ENCODE assay signal across 19 cellular contexts in genomic region chr2:176461686-176462376, GRCh38.
A peak's percentile ranks its signal among the peaks of the same experiment; 100 is the strongest.
DNase-seq lines count a peak whose midpoint lies in the region; ATAC-seq and TF ChIP-seq lines count a peak whose summit lies in the region.
"Had no signal": no experiment of that assay in that cellular context is flagged by ENCODE, and none has a peak within 500 bp of the region (broad histone marks: within the 10 kb centered on the region; RNA-seq: fewer than 3 reads in every experiment).

No MANE protein-coding gene starts in this region.

- H3K36me3 Mint-ChIP-seq in osteocyte (ENCODE audit: unreplicated experiment): no peaks in the 10 kb centered on the region
- H3K36me3 Mint-ChIP-seq: naive B cell; stimulated activated naive B cell treated with anti-CD40 and anti-IgM and Interleukin-4, amounts not matched to agents 10 μg/mL and 1 μg/mL and 100 μg/mL, for 72 hours had no signal

- H3K4me3 ChIP-seq in HAP-1 (no peak overlapping the region), RWPE2 (ENCODE audit: severe bottlenecking) (no peak overlapping the region), fibroblast of mammary gland (ENCODE audit: control insufficient read depth, low read depth, low read length) (no peak overlapping the region)
- H3K4me3 ChIP-seq: Peyer's patch, vagina had no signal

- H3K9me3 ChIP-seq in HAP-1 (no peaks in the 10 kb centered on the region), RWPE2 (ENCODE audit: severe bottlenecking) (no peaks in the 10 kb centered on the region)
- H3K9me3 ChIP-seq: Peyer's patch, vagina had no signal

- peaks cover 70% of the 10 kb centered on the region for H3K27me3 Mint-ChIP-seq in osteocyte (ENCODE audit: unreplicated experiment)

- peaks cover 82% of the 10 kb centered on the region for H3K27me3 ChIP-seq in HAP-1 (ENCODE audit: low read depth)
- H3K27me3 ChIP-seq in RWPE2 (ENCODE audit: insufficient read depth, poor library complexity, severe bottlenecking): no peaks in the 10 kb centered on the region
- H3K27me3 ChIP-seq: Peyer's patch, vagina had no signal

- no peaks in the 10 kb centered on the region for H3K9me3 Mint-ChIP-seq in osteocyte (ENCODE audit: unreplicated experiment)
- H3K9me3 Mint-ChIP-seq: activated T-cell treated with anti-CD3 and anti-CD28 coated beads, Interleukin-2, amount 50 U/mL, for 4 hours; naive B cell; stimulated activated naive B cell treated with anti-CD40 and anti-IgM and Interleukin-4, amounts not matched to agents 10 μg/mL and 1 μg/mL and 100 μg/mL, for 72 hours had no signal

- no peak overlapping the region for H3K27ac Mint-ChIP-seq in osteocyte (ENCODE audit: unreplicated experiment)
- H3K27ac Mint-ChIP-seq: naive B cell; stimulated activated naive B cell treated with anti-CD40 and anti-IgM and Interleukin-4, amounts not matched to agents 10 μg/mL and 1 μg/mL and 100 μg/mL, for 72 hours had no signal

- H3K36me3 ChIP-seq in HAP-1 (replicated peaks) (no peaks in the 10 kb centered on the region), RWPE2 (ENCODE audit: low read depth) (no peaks in the 10 kb centered on the region)
- H3K36me3 ChIP-seq: Peyer's patch, vagina had no signal

- H3K27ac ChIP-seq in RWPE2 (ENCODE audit: poor library complexity, severe bottlenecking): peak overlapping the region; percentile 56
- H3K27ac ChIP-seq: C4-2B, Peyer's patch, vagina had no signal

- H3K4me1 ChIP-seq in HAP-1 (peaks cover 11% of the 10 kb centered on the region), RWPE2 (ENCODE audit: insufficient read depth, poor library complexity, severe bottlenecking) (peaks cover 25% of the 10 kb centered on the region)
- H3K4me1 ChIP-seq: Peyer's patch, vagina had no signal

- peak; percentile 58 for ATAC-seq in RWPE2 (ENCODE audit: low read depth)
- no peak for ATAC-seq in HG03460 (IDR thresholded peaks at IDR 0.05; ENCODE audit: unreplicated experiment)
- ATAC-seq: activated T-cell treated with anti-CD3 and anti-CD28 coated beads, Interleukin-2, amount 50 U/mL, for 4 hours; stimulated activated naive B cell treated with anti-CD40 and anti-IgM and Interleukin-4, amounts not matched to agents 10 μg/mL and 1 μg/mL and 100 μg/mL, for 72 hours had no signal

- no peak overlapping the region for H3K4me3 Mint-ChIP-seq in osteocyte (ENCODE audit: unreplicated experiment)
- H3K4me3 Mint-ChIP-seq: activated T-cell treated with anti-CD3 and anti-CD28 coated beads, Interleukin-2, amount 50 U/mL, for 4 hours; naive B cell; stimulated activated naive B cell treated with anti-CD40 and anti-IgM and Interleukin-4, amounts not matched to agents 10 μg/mL and 1 μg/mL and 100 μg/mL, for 72 hours had no signal

- H3K4me1 Mint-ChIP-seq in osteocyte (ENCODE audit: unreplicated experiment): no peaks in the 10 kb centered on the region
- H3K4me1 Mint-ChIP-seq: naive B cell; stimulated activated naive B cell treated with anti-CD40 and anti-IgM and Interleukin-4, amounts not matched to agents 10 μg/mL and 1 μg/mL and 100 μg/mL, for 72 hours had no signal

- no peak for TF ChIP-seq CTCF in RWPE2 (IDR thresholded peaks at IDR 0.05; ENCODE audit: poor library complexity, severe bottlenecking)
- TF ChIP-seq CTCF in fibroblast of mammary gland (conservative IDR thresholded peaks at IDR 0.05; ENCODE audit: control insufficient read depth, insufficient read depth, low read depth, low read length): no peak
- TF ChIP-seq CTCF in GM13976 (IDR thresholded peaks at IDR 0.05; ENCODE audit: borderline replicate concordance, control extremely low read depth, extremely low read depth, insufficient read depth, missing control alignments): no peak
- TF ChIP-seq CTCF in osteocyte (IDR thresholded peaks at IDR 0.05): no peak

- in situ Hi-C loops in HAP-1 (cut with MboI; ENCODE audit: low sequenced_read_pairs) (loop anchor here (25.0 kb wide), 1 partner anchor 175 kb away; no protein-coding TSS in a partner anchor), GM13976 (cut with MboI; ENCODE audit: low sequenced_read_pairs, unreplicated experiment) (no loop called here)

- DNase-seq in HAP-1 (ENCODE audit: low spot score in 2 of 2) (peak; percentile 40 to 90), RWPE2 (ENCODE audit: low spot score) (no peak), fibroblast of mammary gland (ENCODE audit: low read depth) (peak; percentile 72), renal cortical epithelial cell (ENCODE audit: low read depth) (peak; percentile 97), GM13976 (ENCODE audit: low spot score) (no peak), osteocyte (ENCODE audit: extremely low spot score, unreplicated experiment) (no peak)
- no peak for DNase-seq in activated naive CD4-positive, alpha-beta T cell treated with anti-CD3 and anti-CD28 coated beads, Interleukin-2, amount 50 U/mL, for 16 hours
- DNase-seq: activated CD4-positive, alpha-beta T cell treated with anti-CD3 and anti-CD28 coated beads for 4 hours; activated T-cell treated with anti-CD3 and anti-CD28 coated beads, Interleukin-2, amount 50 U/mL, for 4 hours; cortex of kidney; foreskin fibroblast; naive B cell; NCI-H146; NCI-H510A treated with DMSO at 0.1 percent for 48 hours; Peyer's patch; stimulated activated naive B cell treated with anti-CD40 and anti-IgM and Interleukin-4, amounts not matched to agents 10 μg/mL and 1 μg/mL and 100 μg/mL, for 72 hours had no signal

Comparison
In these comparisons a context has a peak if more than half of its experiments do, and no peak if none do; other contexts are left out.
1. DNase-seq: peak in HAP-1 (2 of 2), fibroblast of mammary gland (single experiment) and renal cortical epithelial cell (single experiment); none in RWPE2 (single experiment), GM13976 (single experiment), activated naive CD4-positive, alpha-beta T cell treated with anti-CD3 and anti-CD28 coated beads, Interleukin-2, amount 50 U/mL, for 16 hours (single experiment) and osteocyte (single experiment).